ENCODE assay signal across 21 cellular contexts in the genomic region with DNA sequence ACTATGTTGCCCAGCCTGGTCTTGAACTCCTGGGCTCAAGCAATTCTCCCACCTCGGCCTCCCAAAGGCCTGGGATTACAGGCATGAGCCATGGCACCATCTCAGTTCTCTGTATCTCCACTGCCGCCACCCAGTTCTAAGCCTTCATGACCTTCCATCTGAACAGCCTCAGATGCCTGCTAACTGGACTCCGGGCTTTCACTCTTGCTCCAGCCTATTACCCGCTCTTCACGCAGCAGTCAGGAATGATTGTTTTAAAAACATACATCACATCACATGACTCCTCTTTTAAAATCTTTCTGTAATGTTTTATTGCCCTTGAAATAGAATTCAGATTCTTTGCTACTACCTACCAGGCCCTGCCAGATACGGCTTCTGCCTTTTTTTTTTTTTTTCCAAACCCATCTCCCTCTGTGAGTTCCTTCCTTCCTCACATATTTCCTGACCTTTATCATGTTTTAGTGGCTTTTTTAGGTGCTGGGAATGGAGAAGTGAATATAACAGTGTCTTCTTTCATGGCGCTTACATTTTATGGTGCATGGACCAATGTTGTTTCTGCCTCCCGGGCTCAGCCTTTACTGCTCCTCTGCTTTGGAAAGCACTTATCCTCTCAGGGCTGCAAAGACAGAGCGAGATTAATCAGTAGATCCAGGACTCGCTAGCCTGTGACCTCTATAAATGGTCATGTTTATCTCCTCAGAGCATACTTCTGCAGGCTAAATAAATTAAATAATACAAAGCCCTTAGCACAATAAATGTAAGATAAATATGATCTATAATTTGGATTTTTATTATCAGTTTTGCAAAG. TPM values are rescaled to one million over a fixed set of nuclear protein-coding genes. Genes with fewer than 3 reads are reported as not detected.
DNase-seq lines count a peak whose midpoint lies in the region; ATAC-seq, FAIRE-seq and TF ChIP-seq lines count a peak whose summit lies in the region.
"Had no signal": no experiment of that assay in that cellular context is flagged by ENCODE, and none has a peak within 500 bp of the region (broad histone marks: within the 10 kb centered on the region; RNA-seq: fewer than 3 reads in every experiment).

No MANE protein-coding gene starts in this region.

- no peak overlapping the region for H3K27ac Mint-ChIP-seq in HFFc6
- no peak overlapping the region for H3K27ac Mint-ChIP-seq in activated naive CD4-positive, alpha-beta T cell treated with anti-CD3 and anti-CD28 coated beads for 36 hours

- H3K36me3 ChIP-seq in K562 (ENCODE audit: control insufficient read depth, insufficient read depth, low read length) = no peaks in the 10 kb centered on the region
- H3K36me3 ChIP-seq in sigmoid colon = no peaks in the 10 kb centered on the region
- H3K36me3 ChIP-seq: Peyer's patch, SJCRH30 had no signal

- no peaks in the 10 kb centered on the region for H3K27me3 ChIP-seq in K562 (ENCODE audit: control insufficient read depth in 2 of 2, insufficient read depth in 2 of 2, low read length in 2 of 2)
- no peaks in the 10 kb centered on the region for H3K27me3 ChIP-seq in sigmoid colon
- H3K27me3 ChIP-seq: Peyer's patch, SJCRH30 had no signal

- peak overlapping the region; percentile 53 for H3K4me3 Mint-ChIP-seq in HFFc6
- H3K4me3 Mint-ChIP-seq in activated naive CD4-positive, alpha-beta T cell treated with anti-CD3 and anti-CD28 coated beads for 36 hours = no peak overlapping the region

- H4K20me1 ChIP-seq in K562 (replicated peaks; ENCODE audit: control insufficient read depth, insufficient read depth, low read length) = no peaks in the 10 kb centered on the region

- no TSS peak for BruUV-seq in K562 (replicated peaks; lab: Mats Ljungman, UMichigan)

- in situ Hi-C loops in K562 (cut with MboI) = no loop called here

- H3K27ac ChIP-seq in K562 (ENCODE audit: extremely low read depth, low read depth, low read length) (no peak overlapping the region), sigmoid colon (peak overlapping the region in 3 of 4 donors; percentile 70 to 81 (median 76))
- H3K27ac ChIP-seq: KMS-11, SJCRH30 had no signal

- H3K4me1 Mint-ChIP-seq in HFFc6 (ENCODE audit: low read depth) = peaks cover 15% of the 10 kb centered on the region
- H3K4me1 Mint-ChIP-seq in activated naive CD4-positive, alpha-beta T cell treated with anti-CD3 and anti-CD28 coated beads for 36 hours (ENCODE audit: low read depth) = no peaks in the 10 kb centered on the region

- H3K9me3 ChIP-seq in K562 (replicated peaks; ENCODE audit: control insufficient read depth, insufficient read depth, low read depth, low read length) (no peaks in the 10 kb centered on the region), sigmoid colon (no peaks in the 10 kb centered on the region)
- H3K9me3 ChIP-seq: Peyer's patch, SJCRH30 had no signal

- H3K9ac ChIP-seq in K562 (ENCODE audit: insufficient read depth in 1 of 2, low read depth in 2 of 2, low read length in 2 of 2) = no peak overlapping the region
- H3K9ac ChIP-seq: KMS-11 had no signal

- CTCF ChIA-PET in K562 (lab: Yijun Ruan, JAX; ENCODE audit: low intra/inter-chr PET ratio) = no interaction called here
- CTCF ChIA-PET in activated naive CD4-positive, alpha-beta T cell treated with anti-CD3 and anti-CD28 coated beads for 36 hours (lab: Charles Lee) = no interaction called here

- H3K27me3 Mint-ChIP-seq in HFFc6 (ENCODE audit: insufficient read depth) = peaks cover 7% of the 10 kb centered on the region; the same call in 1 of the 2 replicates
- peaks cover 21% of the 10 kb centered on the region for H3K27me3 Mint-ChIP-seq in activated naive CD4-positive, alpha-beta T cell treated with anti-CD3 and anti-CD28 coated beads for 36 hours (ENCODE audit: low read depth)

- H2AFZ ChIP-seq in K562 (ENCODE audit: low read depth, low read length) = peak overlapping the region; percentile 46

- FAIRE-seq in A204.1 (lab: Jason Lieb, UNC) (peak; percentile 81), K562 (lab: Jason Lieb, UNC) (no peak)

- no peak for DNase-seq in HFFc6
- peak in 1 of 4 experiments; percentile 22 for DNase-seq in K562 (ENCODE audit: extremely low read depth in 1 of 4, low spot score in 3 of 4)
- no peak for DNase-seq in sigmoid colon
- no peak for DNase-seq in T-helper 1 cell
- DNase-seq in activated naive CD4-positive, alpha-beta T cell treated with anti-CD3 and anti-CD28 coated beads for 36 hours = no peak
- DNase-seq: DMS53, GF-D8, NCI-H1105, NCI-H146, NCI-H2029 treated with DMSO at 0.1 percent for 48 hours, NCI-H2171, NCI-H345, NCI-H524, NCI-H774, Peyer's patch, SJCRH30, SW 1271 had no signal

- no peaks in the 10 kb centered on the region for H3K9me1 ChIP-seq in K562 (ENCODE audit: control insufficient read depth, insufficient read depth, low read length)

- POLR2A ChIA-PET in K562 (lab: Yijun Ruan, JAX) = interaction anchor here (0.6 to 1.4 kb wide), 2 partner anchors 15 to 28 kb away, joined by 3 read pairs; no protein-coding TSS in a partner anchor

- H3K4me1 ChIP-seq in K562 (replicated peaks in 1 of 2; ENCODE audit: control insufficient read depth in 2 of 2, insufficient read depth in 2 of 2, low read length in 2 of 2) (peaks cover 0 to 3% of the 10 kb centered on the region in 2 experiments; a peak in 2 of 5 replicates), sigmoid colon (peaks cover 0 to 10% (median 5%) of the 10 kb centered on the region in 4 donors)
- H3K4me1 ChIP-seq: Peyer's patch, SJCRH30 had no signal

- H3K9me3 Mint-ChIP-seq in HFFc6 = no peaks in the 10 kb centered on the region
- no peaks in the 10 kb centered on the region for H3K9me3 Mint-ChIP-seq in activated naive CD4-positive, alpha-beta T cell treated with anti-CD3 and anti-CD28 coated beads for 36 hours
- H3K9me3 Mint-ChIP-seq: CD14-positive monocyte had no signal

- no peak for TF ChIP-seq RAD21 in K562 (CRISPR knock-in tag; conservative IDR thresholded peaks at IDR 0.05 in 1 of 2, IDR thresholded peaks at IDR 0.05 in 1 of 2)

- no peak for TF ChIP-seq POLR2A in K562 (conservative IDR thresholded peaks at IDR 0.05)
- TF ChIP-seq POLR2A in sigmoid colon (IDR thresholded peaks at IDR 0.05) = no peak

- ATAC-seq in K562 (peak; percentile 60), HG03469 (IDR thresholded peaks at IDR 0.05; ENCODE audit: unreplicated experiment) (no peak)

- TF ChIP-seq EP300 in K562 (IDR thresholded peaks at IDR 0.05; ENCODE audit: low read length) = no peak
- TF ChIP-seq EP300 in sigmoid colon (IDR thresholded peaks at IDR 0.05) = no peak

- no peaks in the 10 kb centered on the region for H3K79me2 ChIP-seq in K562 (ENCODE audit: control insufficient read depth, insufficient read depth, low read length)

- H3K4me3 ChIP-seq in K562 (no peak overlapping the region), sigmoid colon (peak overlapping the region in 2 of 4 donors; percentile 14 to 24)
- H3K4me3 ChIP-seq: Peyer's patch, SJCRH30 had no signal

- H3K36me3 Mint-ChIP-seq in HFFc6 (ENCODE audit: low read depth) = no peaks in the 10 kb centered on the region
- H3K36me3 Mint-ChIP-seq in activated naive CD4-positive, alpha-beta T cell treated with anti-CD3 and anti-CD28 coated beads for 36 hours (ENCODE audit: low read depth) = no peaks in the 10 kb centered on the region
- H3K36me3 Mint-ChIP-seq: CD14-positive monocyte had no signal

- peak overlapping the region; percentile 15; the same call in 1 of the 2 replicates for H3K4me2 ChIP-seq in K562 (ENCODE audit: insufficient read depth, low read length)
- H3K4me2 ChIP-seq: KMS-11 had no signal

- 60% methylated on average over 10 of the region's 10 CpGs for WGBS in K562 (ENCODE audit: insufficient coverage, low coverage, missing lambda C conversion rate)
- WGBS in sigmoid colon, 2 donors = 37 to 65% methylated on average over 10 of the region's 10 CpGs

- TF ChIP-seq CTCF in HFFc6 (IDR thresholded peaks at IDR 0.05) (no peak), K562 (IDR thresholded peaks at IDR 0.05 in 2 of 3, conservative IDR thresholded peaks at IDR 0.05 in 1 of 3; ENCODE audit: insufficient read depth in 2 of 3, low read depth in 1 of 3, low read length in 3 of 3) (no peak), sigmoid colon (IDR thresholded peaks at IDR 0.05) (no peak)

- intact Hi-C loops in K562 (cut with micrococcal nuclease) (no loop called here), sigmoid colon (cut with DNase I) (loop anchor here (10.0 kb wide), 1 partner anchor 229 kb away; no protein-coding TSS in a partner anchor)
- intact Hi-C loops in activated naive CD4-positive, alpha-beta T cell treated with anti-CD3 and anti-CD28 coated beads for 36 hours (cut with micrococcal nuclease) = no loop called here

RNA-seq across cellular contexts. Expression of a gene that starts 58.0 kb away (rescaled TPM):
- 10 to 100 TPM; 15.4 to 22.2 (median 21.5) TPM for total RNA-seq in HFFc6 (2021; fragmentation: NEBNext Ultra II Directional; extraction: Animal tissue kit (Norgen Biotek cat#: 25700))
- 13.0 and 14.3 TPM in 2 replicates for total RNA-seq in K562 (2011; cell fraction: chromatin; rRNA removed; ENCODE audit: low replicate concordance)
- total RNA-seq in K562 (2011; cell fraction: nucleolus; rRNA removed) = 13.0 and 16.1 TPM in 2 replicates
- 11.9 and 12.5 TPM in 2 replicates for total RNA-seq in K562 (2011; cell fraction: nucleoplasm; rRNA removed)
- 12.6 and 14.2 TPM in 2 replicates for total RNA-seq in K562 (2014; rRNA removed)
- 15.7 and 23.8 TPM in 2 replicates for total RNA-seq in K562 (2014; rRNA removed; fragmentation: Illumina TruSeq; extraction: Trizol)
- 11.5 and 12.9 TPM in 2 replicates for total RNA-seq in K562 (2015; rRNA removed; fragmentation: Illumina TruSeq; extraction: Trizol)
- total RNA-seq in K562 (2021) = 14.8 and 16.5 TPM in 2 replicates
- polyA plus RNA-seq in K562 (2011; rRNA removed) = 22.8 and 27.1 TPM in 2 replicates
- 8.2 and 13.6 TPM in 2 replicates for polyA plus RNA-seq in K562 (2011; cell fraction: cytosol; rRNA removed)
- 6.4 and 11.4 TPM in 2 replicates for polyA plus RNA-seq in K562 (2011; cell fraction: nucleus; rRNA removed)
- 10.8 and 14.4 TPM in 2 replicates for polyA plus RNA-seq in K562 (2012)
- polyA plus RNA-seq in K562 (2014; fragmentation: Illumina TruSeq; extraction: Trizol) = 12.8 and 13.5 TPM in 2 replicates
- polyA plus RNA-seq in K562 (2014; fragmentation: Nextera tagmentation; extraction: Ambion mirVana) = 10 to 100 TPM; 24.3 to 24.4 TPM
- polyA plus RNA-seq in K562 (2014; rRNA removed) = 11.9 and 13.1 TPM in 2 replicates
- polyA minus RNA-seq in K562 (2011; rRNA and poly(A)+ RNA removed) = 26.9 and 30.0 TPM in 2 replicates
- polyA minus RNA-seq in K562 (2011; cell fraction: cytosol; rRNA and poly(A)+ RNA removed) = 10.4 and 12.8 TPM in 2 replicates
- 24.5 and 42.5 TPM in 2 replicates for polyA minus RNA-seq in K562 (2011; cell fraction: nucleus; rRNA and poly(A)+ RNA removed)
- total RNA-seq in sigmoid colon = 10 to 100 TPM; 42.8 to 68.8 (median 55.8) TPM
- 10 to 100 TPM; 14.5 to 36.5 (median 34.2) TPM for polyA plus RNA-seq in sigmoid colon
- 10 to 100 TPM; 19.9 to 21.2 TPM for total RNA-seq in activated naive CD4-positive, alpha-beta T cell treated with anti-CD3 and anti-CD28 coated beads for 36 hours

RNA-seq across cellular contexts. Expression of a gene that starts 58.3 kb away (rescaled TPM):
- 1 to 10 TPM; 7.6 to 8.8 (median 8.2) TPM for total RNA-seq in HFFc6 (2021; fragmentation: NEBNext Ultra II Directional; extraction: Animal tissue kit (Norgen Biotek cat#: 25700))
- 45.7 and 158 TPM in 2 replicates for total RNA-seq in K562 (2011; cell fraction: chromatin; rRNA removed; ENCODE audit: low replicate concordance)
- total RNA-seq in K562 (2011; cell fraction: nucleolus; rRNA removed) = 20.2 and 28.8 TPM in 2 replicates
- total RNA-seq in K562 (2011; cell fraction: nucleoplasm; rRNA removed) = 45.3 and 70.8 TPM in 2 replicates
- total RNA-seq in K562 (2014; rRNA removed) = 20.4 and 24.4 TPM in 2 replicates
- 41.7 and 46.4 TPM in 2 replicates for total RNA-seq in K562 (2014; rRNA removed; fragmentation: Illumina TruSeq; extraction: Trizol)
- total RNA-seq in K562 (2015; rRNA removed; fragmentation: Illumina TruSeq; extraction: Trizol) = 24.8 and 28.2 TPM in 2 replicates
- 26.5 and 29.0 TPM in 2 replicates for total RNA-seq in K562 (2021)
- 44.9 and 45.0 TPM in 2 replicates for polyA plus RNA-seq in K562 (2011; rRNA removed)
- 4.9 and 14.6 TPM in 2 replicates for polyA plus RNA-seq in K562 (2011; cell fraction: cytosol; rRNA removed)
- polyA plus RNA-seq in K562 (2011; cell fraction: nucleus; rRNA removed) = 33.4 and 51.6 TPM in 2 replicates
- polyA plus RNA-seq in K562 (2012) = 18.7 and 19.6 TPM in 2 replicates
- polyA plus RNA-seq in K562 (2014; fragmentation: Illumina TruSeq; extraction: Trizol) = 20.8 and 22.2 TPM in 2 replicates
- polyA plus RNA-seq in K562 (2014; fragmentation: Nextera tagmentation; extraction: Ambion mirVana) = 10 to 100 TPM; 19.6 to 23.3 TPM
- polyA plus RNA-seq in K562 (2014; rRNA removed) = 21.2 and 22.7 TPM in 2 replicates
- polyA minus RNA-seq in K562 (2011; rRNA and poly(A)+ RNA removed) = 40.8 and 52.1 TPM in 2 replicates
- polyA minus RNA-seq in K562 (2011; cell fraction: cytosol; rRNA and poly(A)+ RNA removed) = 16.7 and 17.2 TPM in 2 replicates
- 29.9 and 66.9 TPM in 2 replicates for polyA minus RNA-seq in K562 (2011; cell fraction: nucleus; rRNA and poly(A)+ RNA removed)
- 10 to 100 TPM; 24.6 to 47.4 (median 30.1) TPM for total RNA-seq in sigmoid colon
- polyA plus RNA-seq in sigmoid colon = 1 to 10 TPM; 3.9 to 6.5 (median 4.2) TPM
- 10 to 100 TPM; 41.2 to 41.4 TPM for total RNA-seq in activated naive CD4-positive, alpha-beta T cell treated with anti-CD3 and anti-CD28 coated beads for 36 hours
